ENCODE assay signal across 1 cellular context in the genomic region with DNA sequence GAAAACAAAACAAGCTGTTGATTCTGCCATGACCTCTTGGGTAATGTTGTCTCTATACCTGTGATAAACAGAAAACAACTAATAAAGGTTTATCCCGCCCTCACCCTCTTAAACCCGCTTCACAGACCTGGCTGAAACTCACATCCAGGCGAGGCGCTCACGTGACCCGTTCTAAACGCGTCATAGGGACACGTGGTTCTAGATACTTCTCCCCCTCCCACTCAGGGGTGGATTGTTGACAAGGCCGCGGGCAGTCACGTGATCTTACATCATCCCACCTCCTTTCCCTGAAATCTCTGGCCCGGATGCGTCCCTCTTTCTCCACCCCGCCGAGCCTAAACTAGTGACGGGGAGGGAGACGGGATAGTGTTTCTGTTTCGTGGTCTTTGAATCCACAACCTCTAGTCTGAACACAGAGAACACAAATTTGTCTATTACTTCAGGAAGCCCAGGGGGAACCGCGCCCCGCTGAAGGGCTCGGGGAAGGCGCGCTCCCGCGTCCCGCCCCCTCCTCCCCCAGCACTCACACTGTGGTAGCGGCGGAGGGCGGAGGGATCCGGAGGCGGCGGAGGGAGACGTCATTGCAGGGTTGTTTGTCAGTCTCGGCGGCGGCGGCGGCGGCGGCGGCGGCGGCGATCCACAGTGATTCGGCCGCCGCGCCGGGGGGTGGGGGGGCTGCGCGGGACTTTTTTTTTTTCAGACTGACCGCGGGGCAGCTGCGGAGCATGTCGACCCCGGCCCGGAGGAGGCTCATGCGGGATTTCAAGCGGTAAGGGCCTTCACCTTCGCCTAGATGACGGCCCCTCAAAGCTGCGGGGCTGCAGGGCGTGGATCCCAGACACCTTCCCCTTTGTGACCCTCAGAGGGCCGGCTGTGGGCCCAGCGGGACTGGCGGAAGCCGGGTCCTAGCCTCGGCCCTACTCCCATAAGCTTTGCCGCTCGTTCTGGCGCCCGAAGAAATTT.
A peak's percentile ranks its signal among the peaks of the same experiment; 100 is the strongest.
TF ChIP-seq lines count a peak whose summit lies in the region.

TSS of gene UBE2B (plus strand) at position 699 of the 963 bp plus-strand sequence. CDS start at position 726, 27 bp downstream.

TF ChIP-seq in HepG2, 621 proteins besides CTCF, POLR2A, EP300 and RAD21 (continued from another document and continues in another):
- TF ChIP-seq, protein P1, sequence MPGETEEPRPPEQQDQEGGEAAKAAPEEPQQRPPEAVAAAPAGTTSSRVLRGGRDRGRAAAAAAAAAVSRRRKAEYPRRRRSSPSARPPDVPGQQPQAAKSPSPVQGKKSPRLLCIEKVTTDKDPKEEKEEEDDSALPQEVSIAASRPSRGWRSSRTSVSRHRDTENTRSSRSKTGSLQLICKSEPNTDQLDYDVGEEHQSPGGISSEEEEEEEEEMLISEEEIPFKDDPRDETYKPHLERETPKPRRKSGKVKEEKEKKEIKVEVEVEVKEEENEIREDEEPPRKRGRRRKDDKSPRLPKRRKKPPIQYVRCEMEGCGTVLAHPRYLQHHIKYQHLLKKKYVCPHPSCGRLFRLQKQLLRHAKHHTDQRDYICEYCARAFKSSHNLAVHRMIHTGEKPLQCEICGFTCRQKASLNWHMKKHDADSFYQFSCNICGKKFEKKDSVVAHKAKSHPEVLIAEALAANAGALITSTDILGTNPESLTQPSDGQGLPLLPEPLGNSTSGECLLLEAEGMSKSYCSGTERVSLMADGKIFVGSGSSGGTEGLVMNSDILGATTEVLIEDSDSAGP (CRISPR knock-in tag; IDR thresholded peaks at IDR 0.05; ENCODE audit: borderline replicate concordance) = peak; percentile 84; the same call in 1 of the 2 replicates
- TF ChIP-seq ATF4 (CRISPR knock-in tag; IDR thresholded peaks at IDR 0.05) = peak in 1 of 2 experiments; percentile 91; a peak in 2 of 4 replicates
- TF ChIP-seq, protein P2, sequence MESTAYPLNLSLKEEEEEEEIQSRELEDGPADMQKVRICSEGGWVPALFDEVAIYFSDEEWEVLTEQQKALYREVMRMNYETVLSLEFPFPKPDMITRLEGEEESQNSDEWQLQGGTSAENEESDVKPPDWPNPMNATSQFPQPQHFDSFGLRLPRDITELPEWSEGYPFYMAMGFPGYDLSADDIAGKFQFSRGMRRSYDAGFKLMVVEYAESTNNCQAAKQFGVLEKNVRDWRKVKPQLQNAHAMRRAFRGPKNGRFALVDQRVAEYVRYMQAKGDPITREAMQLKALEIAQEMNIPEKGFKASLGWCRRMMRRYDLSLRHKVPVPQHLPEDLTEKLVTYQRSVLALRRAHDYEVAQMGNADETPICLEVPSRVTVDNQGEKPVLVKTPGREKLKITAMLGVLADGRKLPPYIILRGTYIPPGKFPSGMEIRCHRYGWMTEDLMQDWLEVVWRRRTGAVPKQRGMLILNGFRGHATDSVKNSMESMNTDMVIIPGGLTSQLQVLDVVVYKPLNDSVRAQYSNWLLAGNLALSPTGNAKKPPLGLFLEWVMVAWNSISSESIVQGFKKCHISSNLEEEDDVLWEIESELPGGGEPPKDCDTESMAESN (CRISPR knock-in tag; conservative IDR thresholded peaks at IDR 0.05) = no peak; the same call in 1 of the 2 replicates
- TF ChIP-seq, protein P3, sequence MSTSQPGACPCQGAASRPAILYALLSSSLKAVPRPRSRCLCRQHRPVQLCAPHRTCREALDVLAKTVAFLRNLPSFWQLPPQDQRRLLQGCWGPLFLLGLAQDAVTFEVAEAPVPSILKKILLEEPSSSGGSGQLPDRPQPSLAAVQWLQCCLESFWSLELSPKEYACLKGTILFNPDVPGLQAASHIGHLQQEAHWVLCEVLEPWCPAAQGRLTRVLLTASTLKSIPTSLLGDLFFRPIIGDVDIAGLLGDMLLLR (CRISPR knock-in tag; IDR thresholded peaks at IDR 0.05) = no peak
- TF ChIP-seq ZBTB7B (CRISPR knock-in tag; IDR thresholded peaks at IDR 0.05) = peak; percentile 59; the same call in 1 of the 2 replicates
- no peak; the same call in 1 of the 2 replicates for TF ChIP-seq CENPT (CRISPR knock-in tag; IDR thresholded peaks at IDR 0.05; ENCODE audit: low read depth)
- 0 out of 2 replicates have a peak, but pooled peaks have one; percentile 23 for TF ChIP-seq ZSCAN21 (CRISPR knock-in tag; IDR thresholded peaks at IDR 0.05; ENCODE audit: borderline replicate concordance)
- peak; percentile 49; the same call in 1 of the 2 replicates for TF ChIP-seq GATA4 (IDR thresholded peaks at IDR 0.05; ENCODE audit: borderline replicate concordance, low read depth)
- no peak for TF ChIP-seq ZNF737 (CRISPR knock-in tag; IDR thresholded peaks at IDR 0.05; ENCODE audit: borderline replicate concordance)
- peak; percentile 100 for TF ChIP-seq DNMT3B (CRISPR knock-in tag; conservative IDR thresholded peaks at IDR 0.05)
- TF ChIP-seq ZNF317 (CRISPR knock-in tag; IDR thresholded peaks at IDR 0.05) = no peak
- peak; percentile 82 for TF ChIP-seq MAF1 (CRISPR knock-in tag; IDR thresholded peaks at IDR 0.05; ENCODE audit: borderline replicate concordance)
- TF ChIP-seq IRX3 (CRISPR knock-in tag; IDR thresholded peaks at IDR 0.05; ENCODE audit: borderline replicate concordance, low read depth) = no peak
- peak; percentile 75 for TF ChIP-seq HOMEZ (CRISPR knock-in tag; IDR thresholded peaks at IDR 0.05; ENCODE audit: low read depth)
- TF ChIP-seq ZNF639 (CRISPR knock-in tag; conservative IDR thresholded peaks at IDR 0.05) = peak; percentile 66; the same call in 1 of the 2 replicates
- TF ChIP-seq KLF13 (CRISPR knock-in tag; IDR thresholded peaks at IDR 0.05) = no peak
- TF ChIP-seq, protein P4, sequence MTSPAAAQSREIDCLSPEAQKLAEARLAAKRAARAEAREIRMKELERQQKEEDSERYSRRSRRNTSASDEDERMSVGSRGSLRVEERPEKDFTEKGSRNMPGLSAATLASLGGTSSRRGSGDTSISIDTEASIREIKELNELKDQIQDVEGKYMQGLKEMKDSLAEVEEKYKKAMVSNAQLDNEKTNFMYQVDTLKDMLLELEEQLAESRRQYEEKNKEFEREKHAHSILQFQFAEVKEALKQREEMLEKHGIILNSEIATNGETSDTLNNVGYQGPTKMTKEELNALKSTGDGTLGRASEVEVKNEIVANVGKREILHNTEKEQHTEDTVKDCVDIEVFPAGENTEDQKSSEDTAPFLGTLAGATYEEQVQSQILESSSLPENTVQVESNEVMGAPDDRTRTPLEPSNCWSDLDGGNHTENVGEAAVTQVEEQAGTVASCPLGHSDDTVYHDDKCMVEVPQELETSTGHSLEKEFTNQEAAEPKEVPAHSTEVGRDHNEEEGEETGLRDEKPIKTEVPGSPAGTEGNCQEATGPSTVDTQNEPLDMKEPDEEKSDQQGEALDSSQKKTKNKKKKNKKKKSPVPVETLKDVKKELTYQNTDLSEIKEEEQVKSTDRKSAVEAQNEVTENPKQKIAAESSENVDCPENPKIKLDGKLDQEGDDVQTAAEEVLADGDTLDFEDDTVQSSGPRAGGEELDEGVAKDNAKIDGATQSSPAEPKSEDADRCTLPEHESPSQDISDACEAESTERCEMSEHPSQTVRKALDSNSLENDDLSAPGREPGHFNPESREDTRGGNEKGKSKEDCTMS (CRISPR knock-in tag; conservative IDR thresholded peaks at IDR 0.05) = 0 out of 2 replicates have a peak, but pooled peaks have one; percentile 61
- TF ChIP-seq, protein P5, sequence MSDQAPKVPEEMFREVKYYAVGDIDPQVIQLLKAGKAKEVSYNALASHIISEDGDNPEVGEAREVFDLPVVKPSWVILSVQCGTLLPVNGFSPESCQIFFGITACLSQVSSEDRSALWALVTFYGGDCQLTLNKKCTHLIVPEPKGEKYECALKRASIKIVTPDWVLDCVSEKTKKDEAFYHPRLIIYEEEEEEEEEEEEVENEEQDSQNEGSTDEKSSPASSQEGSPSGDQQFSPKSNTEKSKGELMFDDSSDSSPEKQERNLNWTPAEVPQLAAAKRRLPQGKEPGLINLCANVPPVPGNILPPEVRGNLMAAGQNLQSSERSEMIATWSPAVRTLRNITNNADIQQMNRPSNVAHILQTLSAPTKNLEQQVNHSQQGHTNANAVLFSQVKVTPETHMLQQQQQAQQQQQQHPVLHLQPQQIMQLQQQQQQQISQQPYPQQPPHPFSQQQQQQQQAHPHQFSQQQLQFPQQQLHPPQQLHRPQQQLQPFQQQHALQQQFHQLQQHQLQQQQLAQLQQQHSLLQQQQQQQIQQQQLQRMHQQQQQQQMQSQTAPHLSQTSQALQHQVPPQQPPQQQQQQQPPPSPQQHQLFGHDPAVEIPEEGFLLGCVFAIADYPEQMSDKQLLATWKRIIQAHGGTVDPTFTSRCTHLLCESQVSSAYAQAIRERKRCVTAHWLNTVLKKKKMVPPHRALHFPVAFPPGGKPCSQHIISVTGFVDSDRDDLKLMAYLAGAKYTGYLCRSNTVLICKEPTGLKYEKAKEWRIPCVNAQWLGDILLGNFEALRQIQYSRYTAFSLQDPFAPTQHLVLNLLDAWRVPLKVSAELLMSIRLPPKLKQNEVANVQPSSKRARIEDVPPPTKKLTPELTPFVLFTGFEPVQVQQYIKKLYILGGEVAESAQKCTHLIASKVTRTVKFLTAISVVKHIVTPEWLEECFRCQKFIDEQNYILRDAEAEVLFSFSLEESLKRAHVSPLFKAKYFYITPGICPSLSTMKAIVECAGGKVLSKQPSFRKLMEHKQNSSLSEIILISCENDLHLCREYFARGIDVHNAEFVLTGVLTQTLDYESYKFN (CRISPR knock-in tag; conservative IDR thresholded peaks at IDR 0.05) = peak; percentile 79
- no peak for TF ChIP-seq NFATC3 (CRISPR knock-in tag; IDR thresholded peaks at IDR 0.05)
- peak; percentile 78; the same call in 1 of the 2 replicates for TF ChIP-seq ZNF329 (CRISPR knock-in tag; IDR thresholded peaks at IDR 0.05; ENCODE audit: low read depth)
- TF ChIP-seq MEIS2 (CRISPR knock-in tag; IDR thresholded peaks at IDR 0.05) = peak; percentile 68
- no peak for TF ChIP-seq CSRNP2 (CRISPR knock-in tag; conservative IDR thresholded peaks at IDR 0.05; ENCODE audit: low read depth)
- TF ChIP-seq RFXAP (CRISPR knock-in tag; IDR thresholded peaks at IDR 0.05; ENCODE audit: borderline replicate concordance) = peak; percentile 65; the same call in 1 of the 2 replicates
- TF ChIP-seq RARA (CRISPR knock-in tag; IDR thresholded peaks at IDR 0.05) = peak; percentile 20
- TF ChIP-seq, protein P6, sequence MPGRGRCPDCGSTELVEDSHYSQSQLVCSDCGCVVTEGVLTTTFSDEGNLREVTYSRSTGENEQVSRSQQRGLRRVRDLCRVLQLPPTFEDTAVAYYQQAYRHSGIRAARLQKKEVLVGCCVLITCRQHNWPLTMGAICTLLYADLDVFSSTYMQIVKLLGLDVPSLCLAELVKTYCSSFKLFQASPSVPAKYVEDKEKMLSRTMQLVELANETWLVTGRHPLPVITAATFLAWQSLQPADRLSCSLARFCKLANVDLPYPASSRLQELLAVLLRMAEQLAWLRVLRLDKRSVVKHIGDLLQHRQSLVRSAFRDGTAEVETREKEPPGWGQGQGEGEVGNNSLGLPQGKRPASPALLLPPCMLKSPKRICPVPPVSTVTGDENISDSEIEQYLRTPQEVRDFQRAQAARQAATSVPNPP (CRISPR knock-in tag; IDR thresholded peaks at IDR 0.05) = no peak
- peak; percentile 95 for TF ChIP-seq KDM2A (CRISPR knock-in tag; IDR thresholded peaks at IDR 0.05; ENCODE audit: borderline replicate concordance, low read depth)
- TF ChIP-seq MNT (IDR thresholded peaks at IDR 0.05) = peak; percentile 100
- no peak for TF ChIP-seq ZNF468 (CRISPR knock-in tag; IDR thresholded peaks at IDR 0.05)
- peak; percentile 86; the same call in 1 of the 2 replicates for TF ChIP-seq ZNF232 (CRISPR knock-in tag; IDR thresholded peaks at IDR 0.05; ENCODE audit: borderline replicate concordance)
- TF ChIP-seq FIP1L1 (IDR thresholded peaks at IDR 0.05; ENCODE audit: borderline replicate concordance, insufficient read depth, low read depth, low read length) = no peak
- no peak for TF ChIP-seq SP2 (CRISPR knock-in tag; IDR thresholded peaks at IDR 0.05)
